Comparison of ENCODE assay signal across 21 cellular contexts in genomic region chr14:83923836-83924235, GRCh38.
DNase-seq lines count a peak whose midpoint lies in the region; ATAC-seq and TF ChIP-seq lines count a peak whose summit lies in the region.
"Had no signal": no experiment of that assay in that cellular context is flagged by ENCODE, and none has a peak within 500 bp of the region (broad histone marks: within the 10 kb centered on the region; RNA-seq: fewer than 3 reads in every experiment).

No MANE protein-coding gene starts in this region.

- no peak overlapping the region for H3K27ac Mint-ChIP-seq in CD4-positive, alpha-beta T cell
- H3K27ac Mint-ChIP-seq in immature natural killer cell: no peak overlapping the region
- H3K27ac Mint-ChIP-seq: CD4-positive, alpha-beta memory T cell; GM23338; IgD-negative memory B cell had no signal

- no peak overlapping the region for H4K5ac ChIP-seq in mesendoderm (ENCODE audit: low read length)

- no peaks in the 10 kb centered on the region for H3K36me3 Mint-ChIP-seq in CD4-positive, alpha-beta T cell (ENCODE audit: low read depth)
- H3K36me3 Mint-ChIP-seq in immature natural killer cell: no peaks in the 10 kb centered on the region
- H3K36me3 Mint-ChIP-seq: CD4-positive, alpha-beta memory T cell; IgD-negative memory B cell had no signal

- no peak overlapping the region for H2AFZ ChIP-seq in Karpas-422 (ENCODE audit: low read length)
- H2AFZ ChIP-seq: GM23338 had no signal

- in situ Hi-C loops in SK-MEL-5 (cut with HindIII; ENCODE audit: low pct_unique_long_range_greater_than_20kb, low sequenced_read_pairs): no loop called here

- WGBS in mesendoderm (ENCODE audit: extremely low coverage, insufficient coverage, low lambda C conversion rate): no CpG with 5 or more reads among the region's 5 CpGs

- H3K9me3 ChIP-seq in Karpas-422 (ENCODE audit: low read length): peaks cover 12% of the 10 kb centered on the region
- no peaks in the 10 kb centered on the region for H3K9me3 ChIP-seq in CD4-positive, alpha-beta T cell (ENCODE audit: control insufficient read depth, low read length)
- H3K9me3 ChIP-seq: A549 had no signal

- no peak overlapping the region for H2BK5ac ChIP-seq in mesendoderm (ENCODE audit: low read length)

- no peak overlapping the region for H4K8ac ChIP-seq in mesendoderm (ENCODE audit: low read depth, low read length)

- H3K4me1 Mint-ChIP-seq in CD4-positive, alpha-beta T cell (ENCODE audit: low read depth): no peaks in the 10 kb centered on the region
- no peaks in the 10 kb centered on the region for H3K4me1 Mint-ChIP-seq in immature natural killer cell
- H3K4me1 Mint-ChIP-seq: CD4-positive, alpha-beta memory T cell; GM23338; IgD-negative memory B cell had no signal

- intact Hi-C loops in CD4-positive, alpha-beta T cell (cut with DNase I, micrococcal nuclease): no loop called here

- no peak overlapping the region for H3K9ac ChIP-seq in Karpas-422 (ENCODE audit: low read length)
- no peak overlapping the region for H3K9ac ChIP-seq in mesendoderm (ENCODE audit: low read length)

- POLR2A ChIA-PET in CD4-positive, alpha-beta T cell (lab: Charles Lee): no interaction called here

- H3K36me3 ChIP-seq in Karpas-422 (ENCODE audit: insufficient read depth, low read length) (no peaks in the 10 kb centered on the region), mesendoderm (ENCODE audit: control insufficient read depth, insufficient read depth, low read length) (no peaks in the 10 kb centered on the region)

- H3K4me3 Mint-ChIP-seq in CD4-positive, alpha-beta T cell: no peak overlapping the region
- no peak overlapping the region for H3K4me3 Mint-ChIP-seq in immature natural killer cell
- H3K4me3 Mint-ChIP-seq: CD4-positive, alpha-beta memory T cell; GM23338; IgD-negative memory B cell had no signal

- H3K9me3 Mint-ChIP-seq in CD4-positive, alpha-beta T cell: peaks cover 7% of the 10 kb centered on the region
- H3K9me3 Mint-ChIP-seq in immature natural killer cell: peaks cover 0 to 9% (median 3%) of the 10 kb centered on the region in 6 donors
- H3K9me3 Mint-ChIP-seq: GM23338 had no signal

- H2BK120ac ChIP-seq in mesendoderm (ENCODE audit: low read depth, low read length): no peak overlapping the region

- H3K56ac ChIP-seq in mesendoderm (ENCODE audit: low read length): no peak overlapping the region

- H3K27ac ChIP-seq in Karpas-422 (ENCODE audit: low read length): no peak overlapping the region
- no peak overlapping the region for H3K27ac ChIP-seq in mesendoderm (ENCODE audit: low read depth, low read length)
- H3K27ac ChIP-seq in CD4-positive, alpha-beta T cell (ENCODE audit: low read depth, low read length): no peak overlapping the region
- H3K27ac ChIP-seq: 22Rv1, A549, C4-2B had no signal

- no peaks in the 10 kb centered on the region for H3K79me2 ChIP-seq in Karpas-422 (ENCODE audit: low read length)
- no peaks in the 10 kb centered on the region for H3K79me2 ChIP-seq in mesendoderm (ENCODE audit: control insufficient read depth, insufficient read depth, low read length)

- TF ChIP-seq CTCF in CD4-positive, alpha-beta T cell (IDR thresholded peaks at IDR 0.05): no peak

- no peak overlapping the region for H3K4ac ChIP-seq in mesendoderm (ENCODE audit: low read depth, low read length)

- no peak for ATAC-seq in CD4-positive, alpha-beta T cell (ENCODE audit: poor library complexity)
- ATAC-seq: A549, GM12878, GM23338, HCT116, HepG2 had no signal

- no peak overlapping the region for H3K18ac ChIP-seq in mesendoderm (ENCODE audit: low read length)

- H3K27me3 Mint-ChIP-seq in CD4-positive, alpha-beta T cell: no peaks in the 10 kb centered on the region
- H3K27me3 Mint-ChIP-seq in immature natural killer cell (ENCODE audit: low read depth in 3 of 3): peaks cover 0 to 1% (median 0%) of the 10 kb centered on the region in 3 donors
- H3K27me3 Mint-ChIP-seq: CD4-positive, alpha-beta memory T cell; IgD-negative memory B cell had no signal

- H3K4me1 ChIP-seq in Karpas-422 (ENCODE audit: low read length): no peaks in the 10 kb centered on the region
- H3K4me1 ChIP-seq in mesendoderm (ENCODE audit: control insufficient read depth, low read depth, low read length): no peaks in the 10 kb centered on the region
- H3K4me1 ChIP-seq: A549 had no signal

- DNase-seq in COLO829 (ENCODE audit: low spot score): peak; percentile 13
- peak; percentile 23 for DNase-seq in Karpas-422
- DNase-seq in SK-MEL-5 (ENCODE audit: low read depth, low spot score): peak; percentile 37
- peak; percentile 43 for DNase-seq in mesendoderm
- no peak for DNase-seq in CD4-positive, alpha-beta T cell
- no peak for DNase-seq in immature natural killer cell
- DNase-seq in activated gamma-delta T cell (lab: John Stamatoyannopoulos, UW): no peak
- DNase-seq: AML-193; Calu3; CD4-positive, alpha-beta memory T cell; DMS79 treated with DMSO at 0.1 percent for 48 hours; H7; KBM-7 had no signal

- H3K27me3 ChIP-seq in Karpas-422 (ENCODE audit: low read length) (no peaks in the 10 kb centered on the region), mesendoderm (ENCODE audit: insufficient read depth, low read length, poor library complexity) (no peaks in the 10 kb centered on the region)
- no peaks in the 10 kb centered on the region for H3K27me3 ChIP-seq in CD4-positive, alpha-beta T cell (ENCODE audit: control insufficient read depth, insufficient read depth, low read length)

- H3K4me3 ChIP-seq in Karpas-422 (ENCODE audit: low read length) (no peak overlapping the region), mesendoderm (ENCODE audit: low read length) (no peak overlapping the region)
- H3K4me3 ChIP-seq: A549, GM12878, GM23338 had no signal

- H2BK15ac ChIP-seq in mesendoderm (replicated peaks; ENCODE audit: low read depth): no peak overlapping the region

- no peaks in the 10 kb centered on the region for H4K20me1 ChIP-seq in Karpas-422 (ENCODE audit: insufficient read depth, low read depth, low read length)

- H3K9me2 ChIP-seq in Karpas-422 (replicated peaks; ENCODE audit: insufficient read depth, low read length): no peaks in the 10 kb centered on the region

- no peaks in the 10 kb centered on the region for H3K79me1 ChIP-seq in mesendoderm (ENCODE audit: low read length)

- H3K4me2 ChIP-seq in Karpas-422 (ENCODE audit: low read depth, low read length, poor library complexity, severe bottlenecking) (no peak overlapping the region), mesendoderm (ENCODE audit: low read length) (no peak overlapping the region)
- H3K4me2 ChIP-seq: A549, GM23338 had no signal

- H2AK5ac ChIP-seq in mesendoderm (ENCODE audit: low read length): no peak overlapping the region

- H3K23ac ChIP-seq in mesendoderm (ENCODE audit: low read length): no peak overlapping the region

- CTCF ChIA-PET in CD4-positive, alpha-beta T cell (lab: Charles Lee): no interaction called here

Comparison
In these comparisons a context has a peak if more than half of its experiments do, and no peak if none do; other contexts are left out.
1. DNase-seq: peak in COLO829 (single experiment), Karpas-422 (single experiment), SK-MEL-5 (single experiment) and mesendoderm (single experiment); none in CD4-positive, alpha-beta T cell (0 of 10), immature natural killer cell (0 of 3) and activated gamma-delta T cell (single experiment).